Comparison of ENCODE assay signal across 28 cellular contexts in the genomic region with DNA sequence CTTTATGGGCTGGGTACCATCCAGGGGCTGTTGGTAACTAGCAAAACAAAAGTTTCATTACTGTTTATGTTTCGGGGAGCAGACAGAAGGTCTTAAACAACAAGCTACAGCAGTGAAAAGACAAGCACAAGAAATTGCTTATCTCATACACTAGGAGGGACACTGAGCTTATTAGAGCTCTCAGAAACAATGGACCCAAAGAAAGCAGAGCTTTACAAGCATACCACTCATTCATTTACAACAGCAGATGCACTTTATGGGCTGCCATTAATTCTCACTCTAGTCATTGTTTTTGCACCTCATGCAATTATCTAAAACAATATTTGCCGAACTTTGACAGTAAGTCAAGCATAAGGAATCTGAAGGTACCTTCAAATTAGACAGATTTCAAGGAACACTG. TPM values are rescaled to one million over a fixed set of nuclear protein-coding genes. Genes with fewer than 3 reads are reported as not detected.
"Had no signal": no experiment of that assay in that cellular context is flagged by ENCODE, and none has a peak within 500 bp of the region (broad histone marks: within the 10 kb centered on the region; RNA-seq: fewer than 3 reads in every experiment).

No MANE protein-coding gene starts in this region.

- H3K36me3 ChIP-seq: cardiac muscle cell, neutrophil, ovary, stomach, suprapubic skin, transverse colon had no signal

- ATAC-seq: activated CD4-positive, CD25-positive, alpha-beta regulatory T cell treated with anti-CD3 and anti-CD28 coated beads, Interleukin-2, amount 50 U/mL, for 24 hours; body of pancreas; left ventricle myocardium superior; natural killer cell treated with Interleukin-12 subunit alpha and Interleukin-12 subunit beta and Interleukin-15 and Interleukin-18, amount 100 ng/mL, for 72 hours; psoas muscle; right cardiac atrium; stimulated activated memory B cell treated with anti-CD40 and anti-IgM and Interleukin-4, amounts not matched to agents 10 μg/mL and 1 μg/mL and 100 μg/mL, for 72 hours had no signal

- H3K27me3 ChIP-seq: body of pancreas, cardiac muscle cell, neutrophil, ovary, suprapubic skin, transverse colon had no signal

- DNase-seq: activated CD4-positive, alpha-beta memory T cell treated with anti-CD3 and anti-CD28 coated beads, Interleukin-2, amount 10 ng/mL, durations not matched to agents 7 days and 5 days; activated CD4-positive, alpha-beta T cell treated with anti-CD3 and anti-CD28 coated beads, Interleukin-2, amount 10 ng/mL, durations not matched to agents 24 days and 14 days; activated gamma-delta T cell treated with Interleukin-2 at 50 U/mL for 16 hours; anterior cingulate cortex; body of pancreas; cortex of kidney; glutamatergic neuron; hippocampal formation; left ventricle myocardium superior; mammary epithelial cell; midbrain; ovary; psoas muscle; right cardiac atrium; stimulated activated CD4-positive, alpha-beta T cell treated with anti-CD3 and anti-CD28 coated beads, Interleukin-2, amount 100 ng/mL, for 24 hours; stomach; transverse colon had no signal

- H3K27ac ChIP-seq: body of pancreas, cardiac muscle cell, epithelial cell of prostate, neutrophil, ovary, psoas muscle, stomach, suprapubic skin, transverse colon had no signal

- H3K9me3 ChIP-seq: body of pancreas, neutrophil, ovary, suprapubic skin had no signal

- H3K4me1 ChIP-seq: body of pancreas, psoas muscle, stomach, suprapubic skin, transverse colon had no signal

- H3K4me3 ChIP-seq: body of pancreas, cardiac muscle cell, ovary, psoas muscle, skin epidermis, stomach, suprapubic skin, transverse colon had no signal

RNA-seq across cellular contexts. Expression of a gene that starts 10.0 kb away (rescaled TPM):
- total RNA-seq: activated CD4-positive, alpha-beta memory T cell treated with anti-CD3 and anti-CD28 coated beads, Interleukin-2, amount 10 ng/mL, durations not matched to agents 7 days and 5 days; activated CD4-positive, alpha-beta T cell treated with anti-CD3 and anti-CD28 coated beads, Interleukin-2, amount 10 ng/mL, durations not matched to agents 24 days and 14 days; cardiac muscle cell; cerebellum; fibroblast of villous mesenchyme; left ventricle myocardium superior; natural killer cell treated with Interleukin-12 subunit alpha and Interleukin-12 subunit beta and Interleukin-15 and Interleukin-18, amount 100 ng/mL, for 72 hours; right cardiac atrium; T-helper 2 cell treated with Interferon-gamma antibody and Interleukin-4, amounts not matched to agents 100 ng/mL and 5 ng/mL, for 36 hours had no signal
- polyA plus RNA-seq: ovary had no signal

RNA-seq across cellular contexts. Expression of a gene that starts 15.8 kb away (rescaled TPM):
- total RNA-seq: activated CD4-positive, alpha-beta memory T cell treated with anti-CD3 and anti-CD28 coated beads, Interleukin-2, amount 10 ng/mL, durations not matched to agents 7 days and 5 days; activated CD4-positive, alpha-beta T cell treated with anti-CD3 and anti-CD28 coated beads, Interleukin-2, amount 10 ng/mL, durations not matched to agents 24 days and 14 days; cardiac muscle cell; cerebellum; fibroblast of villous mesenchyme; left ventricle myocardium superior; natural killer cell treated with Interleukin-12 subunit alpha and Interleukin-12 subunit beta and Interleukin-15 and Interleukin-18, amount 100 ng/mL, for 72 hours; right cardiac atrium; T-helper 2 cell treated with Interferon-gamma antibody and Interleukin-4, amounts not matched to agents 100 ng/mL and 5 ng/mL, for 36 hours had no signal
- polyA plus RNA-seq: ovary had no signal

RNA-seq across cellular contexts. Expression of a gene that starts 21.9 kb away (rescaled TPM):
- total RNA-seq: activated CD4-positive, alpha-beta memory T cell treated with anti-CD3 and anti-CD28 coated beads, Interleukin-2, amount 10 ng/mL, durations not matched to agents 7 days and 5 days; activated CD4-positive, alpha-beta T cell treated with anti-CD3 and anti-CD28 coated beads, Interleukin-2, amount 10 ng/mL, durations not matched to agents 24 days and 14 days; cardiac muscle cell; left ventricle myocardium superior; natural killer cell treated with Interleukin-12 subunit alpha and Interleukin-12 subunit beta and Interleukin-15 and Interleukin-18, amount 100 ng/mL, for 72 hours; psoas muscle; right cardiac atrium; T-helper 2 cell treated with Interferon-gamma antibody and Interleukin-4, amounts not matched to agents 100 ng/mL and 5 ng/mL, for 36 hours had no signal

RNA-seq across cellular contexts. Expression of a gene that starts 30.7 kb away (rescaled TPM):
- total RNA-seq: activated CD4-positive, alpha-beta memory T cell treated with anti-CD3 and anti-CD28 coated beads, Interleukin-2, amount 10 ng/mL, durations not matched to agents 7 days and 5 days; activated CD4-positive, alpha-beta T cell treated with anti-CD3 and anti-CD28 coated beads, Interleukin-2, amount 10 ng/mL, durations not matched to agents 24 days and 14 days; body of pancreas; cardiac muscle cell; cerebellum; fibroblast of villous mesenchyme; left ventricle myocardium superior; natural killer cell treated with Interleukin-12 subunit alpha and Interleukin-12 subunit beta and Interleukin-15 and Interleukin-18, amount 100 ng/mL, for 72 hours; ovary; psoas muscle; right cardiac atrium; stomach; T-helper 2 cell treated with Interferon-gamma antibody and Interleukin-4, amounts not matched to agents 100 ng/mL and 5 ng/mL, for 36 hours; transverse colon had no signal
- polyA plus RNA-seq: cardiac muscle cell, ovary, right cardiac atrium, stomach had no signal
